Comparison of ENCODE assay signal across 1 cellular context in the genomic region with DNA sequence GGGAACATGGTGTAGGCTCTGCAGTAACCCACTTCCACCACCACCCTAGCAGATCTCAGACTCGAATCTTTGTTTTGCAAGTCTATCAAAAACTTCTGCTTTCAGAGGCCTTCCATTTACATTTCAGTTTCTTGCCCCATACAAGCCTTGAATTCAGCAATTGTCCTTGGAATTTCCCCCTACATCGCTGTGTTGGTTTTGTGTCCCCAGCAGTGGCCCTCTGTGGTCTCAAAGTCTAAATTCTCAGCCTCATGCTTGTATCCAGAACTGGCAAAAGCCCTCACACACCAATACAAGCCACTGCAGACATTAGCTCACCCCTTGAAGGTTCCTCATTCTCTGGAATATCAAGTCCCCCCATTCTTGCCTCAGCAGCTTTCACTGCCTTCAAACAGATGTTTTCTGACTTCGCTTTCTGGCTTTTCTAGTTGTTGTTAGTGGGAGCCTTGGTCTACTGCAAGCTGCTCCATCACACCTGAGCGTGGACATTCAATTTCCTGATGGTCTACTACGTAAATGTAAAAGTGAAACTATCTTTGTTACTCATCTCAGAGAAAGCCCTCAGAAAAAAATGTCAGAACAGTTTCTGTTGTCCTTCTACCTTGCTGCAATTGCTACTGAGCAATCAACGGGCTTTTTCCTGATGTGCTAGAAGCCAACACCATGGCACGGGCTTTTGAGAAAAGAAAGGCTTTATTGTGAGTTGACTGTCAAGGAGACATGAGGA.
TF ChIP-seq lines count a peak whose summit lies in the region.

No MANE protein-coding gene starts in this region.

TF ChIP-seq in GM12878, 131 proteins besides CTCF, POLR2A, EP300 and RAD21 (continued from another document and continues in another):
- TF ChIP-seq, protein P1, sequence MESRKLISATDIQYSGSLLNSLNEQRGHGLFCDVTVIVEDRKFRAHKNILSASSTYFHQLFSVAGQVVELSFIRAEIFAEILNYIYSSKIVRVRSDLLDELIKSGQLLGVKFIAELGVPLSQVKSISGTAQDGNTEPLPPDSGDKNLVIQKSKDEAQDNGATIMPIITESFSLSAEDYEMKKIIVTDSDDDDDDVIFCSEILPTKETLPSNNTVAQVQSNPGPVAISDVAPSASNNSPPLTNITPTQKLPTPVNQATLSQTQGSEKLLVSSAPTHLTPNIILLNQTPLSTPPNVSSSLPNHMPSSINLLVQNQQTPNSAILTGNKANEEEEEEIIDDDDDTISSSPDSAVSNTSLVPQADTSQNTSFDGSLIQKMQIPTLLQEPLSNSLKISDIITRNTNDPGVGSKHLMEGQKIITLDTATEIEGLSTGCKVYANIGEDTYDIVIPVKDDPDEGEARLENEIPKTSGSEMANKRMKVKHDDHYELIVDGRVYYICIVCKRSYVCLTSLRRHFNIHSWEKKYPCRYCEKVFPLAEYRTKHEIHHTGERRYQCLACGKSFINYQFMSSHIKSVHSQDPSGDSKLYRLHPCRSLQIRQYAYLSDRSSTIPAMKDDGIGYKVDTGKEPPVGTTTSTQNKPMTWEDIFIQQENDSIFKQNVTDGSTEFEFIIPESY (IDR thresholded peaks at IDR 0.05): no peak
- TF ChIP-seq IKZF1 (conservative IDR thresholded peaks at IDR 0.05): no peak
- TF ChIP-seq, protein P2, sequence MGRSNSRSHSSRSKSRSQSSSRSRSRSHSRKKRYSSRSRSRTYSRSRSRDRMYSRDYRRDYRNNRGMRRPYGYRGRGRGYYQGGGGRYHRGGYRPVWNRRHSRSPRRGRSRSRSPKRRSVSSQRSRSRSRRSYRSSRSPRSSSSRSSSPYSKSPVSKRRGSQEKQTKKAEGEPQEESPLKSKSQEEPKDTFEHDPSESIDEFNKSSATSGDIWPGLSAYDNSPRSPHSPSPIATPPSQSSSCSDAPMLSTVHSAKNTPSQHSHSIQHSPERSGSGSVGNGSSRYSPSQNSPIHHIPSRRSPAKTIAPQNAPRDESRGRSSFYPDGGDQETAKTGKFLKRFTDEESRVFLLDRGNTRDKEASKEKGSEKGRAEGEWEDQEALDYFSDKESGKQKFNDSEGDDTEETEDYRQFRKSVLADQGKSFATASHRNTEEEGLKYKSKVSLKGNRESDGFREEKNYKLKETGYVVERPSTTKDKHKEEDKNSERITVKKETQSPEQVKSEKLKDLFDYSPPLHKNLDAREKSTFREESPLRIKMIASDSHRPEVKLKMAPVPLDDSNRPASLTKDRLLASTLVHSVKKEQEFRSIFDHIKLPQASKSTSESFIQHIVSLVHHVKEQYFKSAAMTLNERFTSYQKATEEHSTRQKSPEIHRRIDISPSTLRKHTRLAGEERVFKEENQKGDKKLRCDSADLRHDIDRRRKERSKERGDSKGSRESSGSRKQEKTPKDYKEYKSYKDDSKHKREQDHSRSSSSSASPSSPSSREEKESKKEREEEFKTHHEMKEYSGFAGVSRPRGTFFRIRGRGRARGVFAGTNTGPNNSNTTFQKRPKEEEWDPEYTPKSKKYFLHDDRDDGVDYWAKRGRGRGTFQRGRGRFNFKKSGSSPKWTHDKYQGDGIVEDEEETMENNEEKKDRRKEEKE (IDR thresholded peaks at IDR 0.05): no peak
- TF ChIP-seq TCF12 (IDR thresholded peaks at IDR 0.05; ENCODE audit: low read depth, low read length): 0 out of 2 replicates have a peak, but pooled peaks have one; percentile 2
- 0 out of 2 replicates have a peak, but pooled peaks have one; percentile 44 for TF ChIP-seq NBN (IDR thresholded peaks at IDR 0.05)
- no peak for TF ChIP-seq TBL1XR1 (IDR thresholded peaks at IDR 0.05; ENCODE audit: low read depth, low read length)
- TF ChIP-seq CBFB (IDR thresholded peaks at IDR 0.05; ENCODE audit: low read depth): no peak
- TF ChIP-seq CHD1 (IDR thresholded peaks at IDR 0.05; ENCODE audit: low read depth, low read length): no peak
- no peak for TF ChIP-seq LARP7 (IDR thresholded peaks at IDR 0.05)
- TF ChIP-seq, protein P3, sequence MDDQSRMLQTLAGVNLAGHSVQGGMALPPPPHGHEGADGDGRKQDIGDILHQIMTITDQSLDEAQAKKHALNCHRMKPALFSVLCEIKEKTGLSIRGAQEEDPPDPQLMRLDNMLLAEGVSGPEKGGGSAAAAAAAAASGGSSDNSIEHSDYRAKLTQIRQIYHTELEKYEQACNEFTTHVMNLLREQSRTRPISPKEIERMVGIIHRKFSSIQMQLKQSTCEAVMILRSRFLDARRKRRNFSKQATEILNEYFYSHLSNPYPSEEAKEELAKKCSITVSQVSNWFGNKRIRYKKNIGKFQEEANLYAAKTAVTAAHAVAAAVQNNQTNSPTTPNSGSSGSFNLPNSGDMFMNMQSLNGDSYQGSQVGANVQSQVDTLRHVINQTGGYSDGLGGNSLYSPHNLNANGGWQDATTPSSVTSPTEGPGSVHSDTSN (IDR thresholded peaks at IDR 0.05; ENCODE audit: insufficient replicate concordance, low read depth, low read length): no peak
- TF ChIP-seq, protein P4, sequence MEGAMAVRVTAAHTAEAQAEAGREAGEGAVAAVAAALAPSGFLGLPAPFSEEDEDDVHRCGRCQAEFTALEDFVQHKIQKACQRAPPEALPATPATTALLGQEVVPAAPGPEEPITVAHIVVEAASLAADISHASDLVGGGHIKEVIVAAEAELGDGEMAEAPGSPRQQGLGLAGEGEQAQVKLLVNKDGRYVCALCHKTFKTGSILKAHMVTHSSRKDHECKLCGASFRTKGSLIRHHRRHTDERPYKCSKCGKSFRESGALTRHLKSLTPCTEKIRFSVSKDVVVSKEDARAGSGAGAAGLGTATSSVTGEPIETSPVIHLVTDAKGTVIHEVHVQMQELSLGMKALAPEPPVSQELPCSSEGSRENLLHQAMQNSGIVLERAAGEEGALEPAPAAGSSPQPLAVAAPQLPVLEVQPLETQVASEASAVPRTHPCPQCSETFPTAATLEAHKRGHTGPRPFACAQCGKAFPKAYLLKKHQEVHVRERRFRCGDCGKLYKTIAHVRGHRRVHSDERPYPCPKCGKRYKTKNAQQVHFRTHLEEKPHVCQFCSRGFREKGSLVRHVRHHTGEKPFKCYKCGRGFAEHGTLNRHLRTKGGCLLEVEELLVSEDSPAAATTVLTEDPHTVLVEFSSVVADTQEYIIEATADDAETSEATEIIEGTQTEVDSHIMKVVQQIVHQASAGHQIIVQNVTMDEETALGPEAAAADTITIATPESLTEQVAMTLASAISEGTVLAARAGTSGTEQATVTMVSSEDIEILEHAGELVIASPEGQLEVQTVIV (IDR thresholded peaks at IDR 0.05; ENCODE audit: borderline replicate concordance, partially characterized antibody): no peak
- no peak for TF ChIP-seq GATAD2B (conservative IDR thresholded peaks at IDR 0.05; ENCODE audit: low read depth)
- no peak for TF ChIP-seq SIX5 (IDR thresholded peaks at IDR 0.05; ENCODE audit: low read depth, low read length, severe bottlenecking)
- no peak for TF ChIP-seq SRF (IDR thresholded peaks at IDR 0.05; ENCODE audit: low read depth in 2 of 2, low read length in 2 of 2)
- TF ChIP-seq CHD2 (IDR thresholded peaks at IDR 0.05; ENCODE audit: borderline replicate concordance, low read depth, low read length): no peak
- no peak for TF ChIP-seq MYC (IDR thresholded peaks at IDR 0.05; ENCODE audit: insufficient read depth, insufficient read length, insufficient replicate concordance, low read length, severe bottlenecking)
- no peak for TF ChIP-seq MXI1 (IDR thresholded peaks at IDR 0.05; ENCODE audit: low read depth, low read length)
- no peak for TF ChIP-seq KLF5 (IDR thresholded peaks at IDR 0.05; ENCODE audit: partially characterized antibody)
- TF ChIP-seq, protein P5, sequence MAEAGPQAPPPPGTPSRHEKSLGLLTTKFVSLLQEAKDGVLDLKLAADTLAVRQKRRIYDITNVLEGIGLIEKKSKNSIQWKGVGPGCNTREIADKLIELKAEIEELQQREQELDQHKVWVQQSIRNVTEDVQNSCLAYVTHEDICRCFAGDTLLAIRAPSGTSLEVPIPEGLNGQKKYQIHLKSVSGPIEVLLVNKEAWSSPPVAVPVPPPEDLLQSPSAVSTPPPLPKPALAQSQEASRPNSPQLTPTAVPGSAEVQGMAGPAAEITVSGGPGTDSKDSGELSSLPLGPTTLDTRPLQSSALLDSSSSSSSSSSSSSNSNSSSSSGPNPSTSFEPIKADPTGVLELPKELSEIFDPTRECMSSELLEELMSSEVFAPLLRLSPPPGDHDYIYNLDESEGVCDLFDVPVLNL (IDR thresholded peaks at IDR 0.05; ENCODE audit: low read depth, low read length): no peak
- TF ChIP-seq, protein P6, sequence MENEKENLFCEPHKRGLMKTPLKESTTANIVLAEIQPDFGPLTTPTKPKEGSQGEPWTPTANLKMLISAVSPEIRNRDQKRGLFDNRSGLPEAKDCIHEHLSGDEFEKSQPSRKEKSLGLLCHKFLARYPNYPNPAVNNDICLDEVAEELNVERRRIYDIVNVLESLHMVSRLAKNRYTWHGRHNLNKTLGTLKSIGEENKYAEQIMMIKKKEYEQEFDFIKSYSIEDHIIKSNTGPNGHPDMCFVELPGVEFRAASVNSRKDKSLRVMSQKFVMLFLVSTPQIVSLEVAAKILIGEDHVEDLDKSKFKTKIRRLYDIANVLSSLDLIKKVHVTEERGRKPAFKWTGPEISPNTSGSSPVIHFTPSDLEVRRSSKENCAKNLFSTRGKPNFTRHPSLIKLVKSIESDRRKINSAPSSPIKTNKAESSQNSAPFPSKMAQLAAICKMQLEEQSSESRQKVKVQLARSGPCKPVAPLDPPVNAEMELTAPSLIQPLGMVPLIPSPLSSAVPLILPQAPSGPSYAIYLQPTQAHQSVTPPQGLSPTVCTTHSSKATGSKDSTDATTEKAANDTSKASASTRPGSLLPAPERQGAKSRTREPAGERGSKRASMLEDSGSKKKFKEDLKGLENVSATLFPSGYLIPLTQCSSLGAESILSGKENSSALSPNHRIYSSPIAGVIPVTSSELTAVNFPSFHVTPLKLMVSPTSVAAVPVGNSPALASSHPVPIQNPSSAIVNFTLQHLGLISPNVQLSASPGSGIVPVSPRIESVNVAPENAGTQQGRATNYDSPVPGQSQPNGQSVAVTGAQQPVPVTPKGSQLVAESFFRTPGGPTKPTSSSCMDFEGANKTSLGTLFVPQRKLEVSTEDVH (IDR thresholded peaks at IDR 0.05; ENCODE audit: low read depth, partially characterized antibody): no peak
- TF ChIP-seq SREBF1 (IDR thresholded peaks at IDR 0.05; ENCODE audit: low read length): no peak
- no peak for TF ChIP-seq ZNF207 (IDR thresholded peaks at IDR 0.05; ENCODE audit: borderline replicate concordance)
- TF ChIP-seq, protein P7, sequence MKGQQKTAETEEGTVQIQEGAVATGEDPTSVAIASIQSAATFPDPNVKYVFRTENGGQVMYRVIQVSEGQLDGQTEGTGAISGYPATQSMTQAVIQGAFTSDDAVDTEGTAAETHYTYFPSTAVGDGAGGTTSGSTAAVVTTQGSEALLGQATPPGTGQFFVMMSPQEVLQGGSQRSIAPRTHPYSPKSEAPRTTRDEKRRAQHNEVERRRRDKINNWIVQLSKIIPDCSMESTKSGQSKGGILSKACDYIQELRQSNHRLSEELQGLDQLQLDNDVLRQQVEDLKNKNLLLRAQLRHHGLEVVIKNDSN (IDR thresholded peaks at IDR 0.05; ENCODE audit: borderline replicate concordance, extremely low read length, insufficient read depth, low read depth, low read length): no peak
- TF ChIP-seq, protein P8, sequence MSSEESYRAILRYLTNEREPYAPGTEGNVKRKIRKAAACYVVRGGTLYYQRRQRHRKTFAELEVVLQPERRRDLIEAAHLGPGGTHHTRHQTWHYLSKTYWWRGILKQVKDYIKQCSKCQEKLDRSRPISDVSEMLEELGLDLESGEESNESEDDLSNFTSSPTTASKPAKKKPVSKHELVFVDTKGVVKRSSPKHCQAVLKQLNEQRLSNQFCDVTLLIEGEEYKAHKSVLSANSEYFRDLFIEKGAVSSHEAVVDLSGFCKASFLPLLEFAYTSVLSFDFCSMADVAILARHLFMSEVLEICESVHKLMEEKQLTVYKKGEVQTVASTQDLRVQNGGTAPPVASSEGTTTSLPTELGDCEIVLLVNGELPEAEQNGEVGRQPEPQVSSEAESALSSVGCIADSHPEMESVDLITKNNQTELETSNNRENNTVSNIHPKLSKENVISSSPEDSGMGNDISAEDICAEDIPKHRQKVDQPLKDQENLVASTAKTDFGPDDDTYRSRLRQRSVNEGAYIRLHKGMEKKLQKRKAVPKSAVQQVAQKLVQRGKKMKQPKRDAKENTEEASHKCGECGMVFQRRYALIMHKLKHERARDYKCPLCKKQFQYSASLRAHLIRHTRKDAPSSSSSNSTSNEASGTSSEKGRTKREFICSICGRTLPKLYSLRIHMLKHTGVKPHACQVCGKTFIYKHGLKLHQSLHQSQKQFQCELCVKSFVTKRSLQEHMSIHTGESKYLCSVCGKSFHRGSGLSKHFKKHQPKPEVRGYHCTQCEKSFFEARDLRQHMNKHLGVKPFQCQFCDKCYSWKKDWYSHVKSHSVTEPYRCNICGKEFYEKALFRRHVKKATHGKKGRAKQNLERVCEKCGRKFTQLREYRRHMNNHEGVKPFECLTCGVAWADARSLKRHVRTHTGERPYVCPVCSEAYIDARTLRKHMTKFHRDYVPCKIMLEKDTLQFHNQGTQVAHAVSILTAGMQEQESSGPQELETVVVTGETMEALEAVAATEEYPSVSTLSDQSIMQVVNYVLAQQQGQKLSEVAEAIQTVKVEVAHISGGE (CRISPR knock-in tag; IDR thresholded peaks at IDR 0.05): no peak
- TF ChIP-seq RAD51 (IDR thresholded peaks at IDR 0.05): no peak
- TF ChIP-seq MTA2 (IDR thresholded peaks at IDR 0.05; ENCODE audit: low read depth): no peak
- no peak for TF ChIP-seq FOS (IDR thresholded peaks at IDR 0.05; ENCODE audit: borderline replicate concordance, extremely low read depth, insufficient read length)
- no peak for TF ChIP-seq BCL11A (IDR thresholded peaks at IDR 0.05; ENCODE audit: low read depth, low read length)
- TF ChIP-seq, protein P9, sequence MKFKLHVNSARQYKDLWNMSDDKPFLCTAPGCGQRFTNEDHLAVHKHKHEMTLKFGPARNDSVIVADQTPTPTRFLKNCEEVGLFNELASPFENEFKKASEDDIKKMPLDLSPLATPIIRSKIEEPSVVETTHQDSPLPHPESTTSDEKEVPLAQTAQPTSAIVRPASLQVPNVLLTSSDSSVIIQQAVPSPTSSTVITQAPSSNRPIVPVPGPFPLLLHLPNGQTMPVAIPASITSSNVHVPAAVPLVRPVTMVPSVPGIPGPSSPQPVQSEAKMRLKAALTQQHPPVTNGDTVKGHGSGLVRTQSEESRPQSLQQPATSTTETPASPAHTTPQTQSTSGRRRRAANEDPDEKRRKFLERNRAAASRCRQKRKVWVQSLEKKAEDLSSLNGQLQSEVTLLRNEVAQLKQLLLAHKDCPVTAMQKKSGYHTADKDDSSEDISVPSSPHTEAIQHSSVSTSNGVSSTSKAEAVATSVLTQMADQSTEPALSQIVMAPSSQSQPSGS (IDR thresholded peaks at IDR 0.05; ENCODE audit: low read length): no peak
- TF ChIP-seq, protein P10, sequence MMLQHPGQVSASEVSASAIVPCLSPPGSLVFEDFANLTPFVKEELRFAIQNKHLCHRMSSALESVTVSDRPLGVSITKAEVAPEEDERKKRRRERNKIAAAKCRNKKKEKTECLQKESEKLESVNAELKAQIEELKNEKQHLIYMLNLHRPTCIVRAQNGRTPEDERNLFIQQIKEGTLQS (IDR thresholded peaks at IDR 0.05; ENCODE audit: borderline replicate concordance, extremely low read depth, low read depth, low read length): no peak
